ENCODE assay signal across 26 cellular contexts in the genomic region with DNA sequence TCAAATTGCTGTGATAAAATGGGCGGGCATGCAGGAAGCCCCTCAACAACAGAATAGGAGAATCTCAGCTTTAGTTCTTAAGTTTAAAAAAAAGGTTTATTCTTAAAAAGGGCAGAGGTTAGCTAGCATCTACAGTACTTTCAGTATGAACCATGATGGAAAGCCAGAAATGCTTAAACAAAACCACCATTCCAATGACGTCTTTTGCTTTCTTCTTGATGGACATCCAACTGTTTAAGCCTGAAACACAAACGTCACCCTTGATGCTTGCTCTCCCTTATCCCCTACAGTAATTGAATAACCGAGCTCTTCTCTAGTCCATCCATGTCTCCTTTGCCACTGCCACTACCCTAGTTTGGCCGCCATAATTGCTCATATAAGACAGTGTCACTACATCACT. TPM values are rescaled to one million over a fixed set of nuclear protein-coding genes. Genes with fewer than 3 reads are reported as not detected.
DNase-seq lines count a peak whose midpoint lies in the region; ATAC-seq and TF ChIP-seq lines count a peak whose summit lies in the region.
"Had no signal": no experiment of that assay in that cellular context is flagged by ENCODE, and none has a peak within 500 bp of the region (broad histone marks: within the 10 kb centered on the region; RNA-seq: fewer than 3 reads in every experiment).

No MANE protein-coding gene starts in this region.

- H4K8ac ChIP-seq in neuronal stem cell (ENCODE audit: low read depth, low read length): no peak overlapping the region

- no peak overlapping the region for H3K4me2 ChIP-seq in neuronal stem cell (ENCODE audit: insufficient read depth, low read length, poor library complexity, severe bottlenecking)
- H3K4me2 ChIP-seq: PC-9 had no signal

- no peak for DNase-seq in stimulated activated naive CD8-positive, alpha-beta T cell treated with anti-CD3 and anti-CD28 coated beads, Interleukin-15, amount 100 ng/mL, for 72 hours
- DNase-seq in WTC11 (ENCODE audit: low spot score): no peak
- no peak for DNase-seq in endothelial cell (ENCODE audit: low spot score)
- DNase-seq in aorta: no peak
- no peak for DNase-seq in neuronal stem cell (ENCODE audit: low spot score)
- no peak for DNase-seq in activated CD4-positive, CD25-positive, alpha-beta regulatory T cell (lab: John Stamatoyannopoulos, UW)
- no peak for DNase-seq in HUDEP-2 (lab: John Stamatoyannopoulos, UW; ENCODE audit: unreplicated experiment in 76 of 76)
- DNase-seq: CD8-positive, alpha-beta memory T cell; DND-41; GM23248; HFFc6; KBM-7; MG63; NCI-H1105 treated with DMSO at 0.1 percent for 48 hours; NCI-H146; NCI-H1930; NCI-H446 treated with DMSO at 0.1 percent for 48 hours; NCI-H526; NCI-H82; NK-92 treated with Interleukin-12 subunit alpha and Interleukin-12 subunit beta, amount 100 ng/mL, for 24 hours; PC-9; SJCRH30 had no signal

- 57 to 65% methylated on average over 5 of the region's 5 CpGs for WGBS in aorta, 2 donors
- no CpG with 5 or more reads among the region's 5 CpGs for WGBS in neuronal stem cell (ENCODE audit: extremely low coverage in 2 of 2, insufficient read length in 2 of 2, insufficient replicate concordance in 1 of 2), 2 donors

- H3K27ac Mint-ChIP-seq in stimulated activated naive CD8-positive, alpha-beta T cell treated with anti-CD3 and anti-CD28 coated beads, Interleukin-15, Interleukin-2, amounts not matched to agents 100 ng/mL and 50 ng/mL, for 24 hours: peak overlapping the region; percentile 57
- H3K27ac Mint-ChIP-seq in stimulated activated naive CD8-positive, alpha-beta T cell treated with anti-CD3 and anti-CD28 coated beads, Interleukin-15, amount 100 ng/mL, for 72 hours: no peak overlapping the region
- peak overlapping the region; percentile 29; the same call in 1 of the 2 replicates for H3K27ac Mint-ChIP-seq in WTC11
- H3K27ac Mint-ChIP-seq in endothelial cell (ENCODE audit: unreplicated experiment): peak overlapping the region; percentile 7
- H3K27ac Mint-ChIP-seq: HFFc6 had no signal

- no peak overlapping the region for H2BK5ac ChIP-seq in neuronal stem cell (ENCODE audit: low read length)

- no peak overlapping the region for H3K23ac ChIP-seq in neuronal stem cell (ENCODE audit: low read depth, low read length, poor library complexity)

- no peak for TF ChIP-seq CTCF in WTC11 (IDR thresholded peaks at IDR 0.05)
- no peak for TF ChIP-seq CTCF in endothelial cell (IDR thresholded peaks at IDR 0.05; ENCODE audit: unreplicated experiment)

- no peak overlapping the region for H2BK120ac ChIP-seq in neuronal stem cell (ENCODE audit: low read depth, low read length)

- H3K27ac ChIP-seq in aorta (ENCODE audit: low read depth in 1 of 2, low read length in 2 of 2) (peak overlapping the region; percentile 64 to 80), neuronal stem cell (replicated peaks; ENCODE audit: low read length) (no peak overlapping the region)
- H3K27ac ChIP-seq: C4-2B, GM23248, PC-9, SJCRH30 had no signal

- peaks cover 69% of the 10 kb centered on the region for H3K36me3 Mint-ChIP-seq in stimulated activated naive CD8-positive, alpha-beta T cell treated with anti-CD3 and anti-CD28 coated beads, Interleukin-15, Interleukin-2, amounts not matched to agents 100 ng/mL and 50 ng/mL, for 24 hours (ENCODE audit: low read depth)
- H3K36me3 Mint-ChIP-seq in WTC11: peaks cover 34% of the 10 kb centered on the region
- peaks cover 25% of the 10 kb centered on the region for H3K36me3 Mint-ChIP-seq in endothelial cell (ENCODE audit: low read depth, unreplicated experiment)

- H4K91ac ChIP-seq in neuronal stem cell (ENCODE audit: low read depth, low read length, poor library complexity): no peak overlapping the region

- no peak overlapping the region for H3K4me3 ChIP-seq in aorta (ENCODE audit: low read length in 2 of 2)
- no peak overlapping the region for H3K4me3 ChIP-seq in neuronal stem cell (ENCODE audit: low read length in 2 of 2)
- H3K4me3 ChIP-seq: GM23248, HAP-1, MG63, PC-9, SJCRH30 had no signal

- no peak overlapping the region for H2AFZ ChIP-seq in neuronal stem cell (ENCODE audit: low read length)
- H2AFZ ChIP-seq: GM23248, PC-9 had no signal

- H3K36me3 ChIP-seq in aorta (ENCODE audit: control insufficient read depth in 1 of 2, insufficient read depth in 2 of 2, low read length in 1 of 2) (peaks cover 5 to 10% of the 10 kb centered on the region in 2 donors), neuronal stem cell (replicated peaks in 1 of 2; ENCODE audit: control insufficient read depth in 2 of 2, insufficient read depth in 2 of 2, low read length in 2 of 2) (peaks cover 16 to 85% of the 10 kb centered on the region in 2 donors)

- POLR2A ChIA-PET in WTC11 (lab: Charles Lee): no interaction called here

- no peak for ATAC-seq in stimulated activated naive CD8-positive, alpha-beta T cell treated with anti-CD3 and anti-CD28 coated beads, Interleukin-15, amount 100 ng/mL, for 72 hours
- ATAC-seq in WTC11 (no peak), aorta (ENCODE audit: low FRiP score) (no peak)
- ATAC-seq: Right ventricle myocardium inferior had no signal

- H3K9me3 ChIP-seq in aorta (ENCODE audit: control insufficient read depth, low read length): no peaks in the 10 kb centered on the region
- no peaks in the 10 kb centered on the region for H3K9me3 ChIP-seq in neuronal stem cell (replicated peaks in 1 of 2; ENCODE audit: control insufficient read depth in 2 of 2, insufficient read depth in 1 of 2, low read depth in 1 of 2, low read length in 2 of 2)
- H3K9me3 ChIP-seq: HAP-1, MG63, SJCRH30 had no signal

- no peaks in the 10 kb centered on the region for H3K9me3 Mint-ChIP-seq in stimulated activated naive CD8-positive, alpha-beta T cell treated with anti-CD3 and anti-CD28 coated beads, Interleukin-15, Interleukin-2, amounts not matched to agents 100 ng/mL and 50 ng/mL, for 24 hours
- H3K9me3 Mint-ChIP-seq in stimulated activated naive CD8-positive, alpha-beta T cell treated with anti-CD3 and anti-CD28 coated beads, Interleukin-15, amount 100 ng/mL, for 72 hours: no peaks in the 10 kb centered on the region
- H3K9me3 Mint-ChIP-seq in WTC11 (no peaks in the 10 kb centered on the region), endothelial cell (ENCODE audit: unreplicated experiment) (no peaks in the 10 kb centered on the region)
- H3K9me3 Mint-ChIP-seq: CD8-positive, alpha-beta memory T cell; HFFc6 had no signal

- no peak overlapping the region for H2BK15ac ChIP-seq in neuronal stem cell (ENCODE audit: low read length)

- H2BK12ac ChIP-seq in neuronal stem cell (ENCODE audit: low read length): no peak overlapping the region

- no peak overlapping the region for H3K14ac ChIP-seq in neuronal stem cell (ENCODE audit: low read length)

- CTCF ChIA-PET in WTC11 (lab: Charles Lee): no interaction called here

- H3K4me1 ChIP-seq in aorta (ENCODE audit: control insufficient read depth in 1 of 2, insufficient read depth in 2 of 2, low read length in 2 of 2): peaks cover 8 to 16% of the 10 kb centered on the region in 2 donors
- H3K4me1 ChIP-seq in neuronal stem cell (ENCODE audit: control insufficient read depth in 2 of 2, insufficient read depth in 1 of 2, low read depth in 1 of 2, low read length in 2 of 2): no peaks in the 10 kb centered on the region
- H3K4me1 ChIP-seq: HAP-1, SJCRH30 had no signal

- intact Hi-C loops in aorta (cut with DNase I): no loop called here

- H3K18ac ChIP-seq in neuronal stem cell (ENCODE audit: low read length): no peak overlapping the region

- peaks cover 19% of the 10 kb centered on the region for H3K4me1 Mint-ChIP-seq in stimulated activated naive CD8-positive, alpha-beta T cell treated with anti-CD3 and anti-CD28 coated beads, Interleukin-15, Interleukin-2, amounts not matched to agents 100 ng/mL and 50 ng/mL, for 24 hours (ENCODE audit: low read depth)
- H3K4me1 Mint-ChIP-seq in stimulated activated naive CD8-positive, alpha-beta T cell treated with anti-CD3 and anti-CD28 coated beads, Interleukin-15, amount 100 ng/mL, for 72 hours: peaks cover 13% of the 10 kb centered on the region
- H3K4me1 Mint-ChIP-seq in WTC11 (peaks cover 11% of the 10 kb centered on the region), endothelial cell (ENCODE audit: unreplicated experiment) (peaks cover 24% of the 10 kb centered on the region)

- no peak overlapping the region for H2AK5ac ChIP-seq in neuronal stem cell (ENCODE audit: low read depth, low read length)

- no peak overlapping the region for H3K4ac ChIP-seq in neuronal stem cell (ENCODE audit: low read length)

- H3K9ac ChIP-seq in neuronal stem cell (ENCODE audit: low read depth, low read length, poor library complexity): no peak overlapping the region
- H3K9ac ChIP-seq: GM23248 had no signal

- H3K4me3 Mint-ChIP-seq in stimulated activated naive CD8-positive, alpha-beta T cell treated with anti-CD3 and anti-CD28 coated beads, Interleukin-15, Interleukin-2, amounts not matched to agents 100 ng/mL and 50 ng/mL, for 24 hours: no peak overlapping the region
- no peak overlapping the region for H3K4me3 Mint-ChIP-seq in stimulated activated naive CD8-positive, alpha-beta T cell treated with anti-CD3 and anti-CD28 coated beads, Interleukin-15, amount 100 ng/mL, for 72 hours
- H3K4me3 Mint-ChIP-seq in WTC11: no peak overlapping the region
- H3K4me3 Mint-ChIP-seq in endothelial cell (ENCODE audit: unreplicated experiment): no peak overlapping the region
- H3K4me3 Mint-ChIP-seq: CD8-positive, alpha-beta memory T cell; HFFc6 had no signal

- H3K27me3 Mint-ChIP-seq in stimulated activated naive CD8-positive, alpha-beta T cell treated with anti-CD3 and anti-CD28 coated beads, Interleukin-15, Interleukin-2, amounts not matched to agents 100 ng/mL and 50 ng/mL, for 24 hours: no peaks in the 10 kb centered on the region
- no peaks in the 10 kb centered on the region for H3K27me3 Mint-ChIP-seq in stimulated activated naive CD8-positive, alpha-beta T cell treated with anti-CD3 and anti-CD28 coated beads, Interleukin-15, amount 100 ng/mL, for 72 hours
- no peaks in the 10 kb centered on the region for H3K27me3 Mint-ChIP-seq in WTC11 (ENCODE audit: low read depth)
- no peaks in the 10 kb centered on the region for H3K27me3 Mint-ChIP-seq in endothelial cell (ENCODE audit: unreplicated experiment)
- H3K27me3 Mint-ChIP-seq: CD8-positive, alpha-beta memory T cell had no signal

- H3K27me3 ChIP-seq in aorta (ENCODE audit: control insufficient read depth in 1 of 2, insufficient read depth in 2 of 2, low read length in 1 of 2) (no peaks in the 10 kb centered on the region), neuronal stem cell (ENCODE audit: control insufficient read depth in 3 of 3, insufficient read depth in 3 of 3, low read depth in 1 of 3, low read length in 3 of 3) (no peaks in the 10 kb centered on the region)
- H3K27me3 ChIP-seq: MG63, SJCRH30 had no signal

- H3K79me1 ChIP-seq in neuronal stem cell (ENCODE audit: low read depth, low read length): peaks cover 2% of the 10 kb centered on the region

RNA-seq across cellular contexts. Expression of gene TAF5L, which starts 25.7 kb away (rescaled TPM):
- 17.9 to 23.8 TPM (median 18.9 TPM) in 3 replicates for total RNA-seq in WTC11 (2021)
- total RNA-seq in endothelial cell (ENCODE audit: unreplicated experiment): 25.3 TPM
- total RNA-seq in aorta: 10 to 100 TPM; 29.8 to 37.8 TPM
- polyA plus RNA-seq in aorta: 10 to 100 TPM; 11.6 to 16.0 TPM
- polyA plus RNA-seq in neuronal stem cell (2013, experiment 1 of 2): 13.9 TPM
- 14.3 TPM for polyA plus RNA-seq in neuronal stem cell (2013, experiment 2 of 2)

RNA-seq across cellular contexts. Expression of gene URB2, which starts 25.8 kb away (rescaled TPM):
- total RNA-seq in WTC11 (2021) (20.7 to 24.6 TPM (median 22.5 TPM) in 3 replicates), endothelial cell (ENCODE audit: unreplicated experiment) (10.6 TPM), aorta (1 to 10 TPM; 6.8 to 8.9 TPM)
- 1 to 10 TPM in 1 of 2 donors, under 1 TPM in 1; 0.50 to 2.1 TPM for polyA plus RNA-seq in aorta
- polyA plus RNA-seq in neuronal stem cell (2013, experiment 1 of 2): 4.5 TPM
- polyA plus RNA-seq in neuronal stem cell (2013, experiment 2 of 2): 4.6 TPM

RNA-seq across cellular contexts. Expression of gene ABCB10, which starts 41.7 kb away (rescaled TPM):
- 9.2 to 11.0 TPM (median 11.0 TPM) in 3 replicates for total RNA-seq in WTC11 (2021)
- 18.3 TPM for total RNA-seq in endothelial cell (ENCODE audit: unreplicated experiment)
- 10 to 100 TPM; 19.9 to 24.2 TPM for total RNA-seq in aorta
- polyA plus RNA-seq in aorta: 10 to 100 TPM in 1 of 2 donors, 1 to 10 TPM in 1; 6.8 to 12.7 TPM
- 7.1 TPM for polyA plus RNA-seq in neuronal stem cell (2013, experiment 1 of 2)
- 7.7 TPM for polyA plus RNA-seq in neuronal stem cell (2013, experiment 2 of 2)

Comparison
In these comparisons a context has a peak if more than half of its experiments do, and no peak if none do; other contexts are left out.
1. H3K27ac Mint-ChIP-seq: peak in stimulated activated naive CD8-positive, alpha-beta T cell treated with anti-CD3 and anti-CD28 coated beads, Interleukin-15, Interleukin-2, amounts not matched to agents 100 ng/mL and 50 ng/mL, for 24 hours (single experiment), WTC11 (single experiment) and endothelial cell (single experiment); none in stimulated activated naive CD8-positive, alpha-beta T cell treated with anti-CD3 and anti-CD28 coated beads, Interleukin-15, amount 100 ng/mL, for 72 hours (0 of 2).